20 cellular contexts compared by ENCODE assay signal in genomic region chr7:151507806-151508205, GRCh38.
"Had no signal": no experiment of that assay in that cellular context is flagged by ENCODE, and none has a peak within 500 bp of the region (broad histone marks: within the 10 kb centered on the region; RNA-seq: fewer than 3 reads in every experiment).

No MANE protein-coding gene starts in this region.

- H3K27me3 ChIP-seq: colonic mucosa, dorsolateral prefrontal cortex, esophagus squamous epithelium, foreskin keratinocyte, heart right ventricle, neutrophil, suprapubic skin, thyroid gland, upper lobe of left lung, uterus had no signal

- H3K27ac Mint-ChIP-seq: naive thymus-derived CD8-positive, alpha-beta T cell had no signal

- FAIRE-seq: islet of Langerhans had no signal

- H3K4me3 ChIP-seq: colonic mucosa, dorsolateral prefrontal cortex, esophagus squamous epithelium, heart right ventricle, smooth muscle cell, suprapubic skin, thyroid gland, upper lobe of left lung, uterus had no signal

- H3K27ac ChIP-seq: colonic mucosa, neutrophil, suprapubic skin, thyroid gland, upper lobe of left lung had no signal

- H3K4me3 Mint-ChIP-seq: naive thymus-derived CD8-positive, alpha-beta T cell had no signal

- H3K27me3 Mint-ChIP-seq: naive thymus-derived CD8-positive, alpha-beta T cell had no signal

- H3K4me1 ChIP-seq: colonic mucosa had no signal

- H3K9me3 Mint-ChIP-seq: naive thymus-derived CD8-positive, alpha-beta T cell had no signal

- DNase-seq: cerebellar nuclear complex; colonic mucosa; dorsolateral prefrontal cortex; effector CD8-positive, alpha-beta T cell; esophagus squamous epithelium; heart right ventricle; kidney glomerular epithelial cell; naive thymus-derived CD8-positive, alpha-beta T cell; posterior cingulate gyrus; right cardiac atrium; stimulated activated CD4-positive, alpha-beta T cell treated with anti-CD3 and anti-CD28 coated beads, Interleukin-2, amount 100 ng/mL, for 48 hours; stimulated activated naive CD4-positive, alpha-beta T cell treated with Interleukin-2 at 50 U/mL for 16 hours; thyroid gland; upper lobe of left lung; uterus had no signal

- ATAC-seq: heart right ventricle; naive thymus-derived CD8-positive, alpha-beta T cell; right cardiac atrium had no signal

- H3K36me3 ChIP-seq: colonic mucosa, heart right ventricle, neutrophil, suprapubic skin, thyroid gland, upper lobe of left lung, uterus had no signal

- H3K9me3 ChIP-seq: colonic mucosa, esophagus squamous epithelium, heart right ventricle, neutrophil, suprapubic skin, thyroid gland, upper lobe of left lung, uterus had no signal

- H3K4me2 ChIP-seq: smooth muscle cell had no signal
